13 cellular contexts compared by ENCODE assay signal in the genomic region with DNA sequence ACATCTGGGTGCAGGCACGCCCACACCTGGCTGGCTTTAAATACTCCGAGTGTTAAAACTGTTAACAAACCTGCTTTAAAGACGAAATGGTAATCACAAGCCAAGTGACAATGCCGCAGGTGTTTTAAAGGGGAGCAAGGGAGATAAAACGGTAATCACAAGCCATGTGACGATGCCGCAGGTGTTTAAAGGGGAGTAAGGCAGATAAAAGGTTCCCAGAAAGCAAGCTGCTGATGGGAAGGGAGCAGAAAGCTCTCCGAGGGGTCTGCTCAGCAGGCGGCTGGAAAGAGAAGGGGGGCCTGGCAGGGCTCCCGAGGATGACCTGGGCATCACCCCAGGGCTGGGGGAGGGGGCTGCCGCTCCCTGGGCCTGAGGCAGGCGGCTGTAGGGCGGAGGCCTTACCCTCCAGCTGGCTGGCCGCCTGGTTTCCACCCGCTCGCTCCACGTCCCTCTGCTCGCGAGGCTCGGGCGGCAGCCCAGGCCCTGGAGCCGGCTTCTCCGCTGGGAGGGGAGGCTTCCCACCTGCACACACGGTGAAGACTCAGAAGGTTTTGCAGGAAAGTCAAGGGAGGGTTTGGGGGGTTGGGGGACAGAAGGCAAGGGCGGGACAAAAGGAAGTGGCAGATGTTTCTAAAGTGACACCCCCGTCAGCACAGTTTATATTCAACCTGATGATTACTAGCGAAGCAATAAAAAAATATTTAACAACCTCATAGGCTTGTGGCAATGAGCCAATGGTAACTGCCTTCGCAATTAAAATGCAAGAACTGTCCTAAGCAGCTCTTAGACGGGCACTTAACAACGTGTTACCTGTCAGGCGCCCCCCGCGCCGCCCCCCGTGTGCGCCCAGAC. TPM values are rescaled to one million over a fixed set of nuclear protein-coding genes. Genes with fewer than 3 reads are reported as not detected.
DNase-seq lines count a peak whose midpoint lies in the region; TF ChIP-seq lines count a peak whose summit lies in the region.
"Had no signal": no experiment of that assay in that cellular context is flagged by ENCODE, and none has a peak within 500 bp of the region (broad histone marks: within the 10 kb centered on the region; RNA-seq: fewer than 3 reads in every experiment).

No MANE protein-coding gene starts in this region.

- WGBS in smooth muscle cell (ENCODE audit: low lambda C conversion rate) = 94% methylated on average over 36 of the region's 36 CpGs

- H3K27me3 Mint-ChIP-seq in glutamatergic neuron (ENCODE audit: unreplicated experiment) = peaks cover 36% of the 10 kb centered on the region
- H3K27me3 Mint-ChIP-seq in activated naive CD4-positive, alpha-beta T cell treated with anti-CD3 and anti-CD28 coated beads for 36 hours (ENCODE audit: low read depth) = no peaks in the 10 kb centered on the region
- H3K27me3 Mint-ChIP-seq: naive B cell had no signal

- no peak overlapping the region for H3K4me3 ChIP-seq in smooth muscle cell

- H3K4me1 ChIP-seq in smooth muscle cell (ENCODE audit: low read depth) = no peaks in the 10 kb centered on the region

- no peak overlapping the region for H3K4me2 ChIP-seq in smooth muscle cell

- peak; percentile 82 for DNase-seq in DMS153 (lab: John Stamatoyannopoulos, UW)
- peak; percentile 91 to 98 (median 96) for DNase-seq in NCI-H1417 (lab: John Stamatoyannopoulos, UW)
- peak; percentile 39 for DNase-seq in NCI-H526 treated with DMSO at 0.1 percent for 48 hours (lab: John Stamatoyannopoulos, UW)
- DNase-seq in glutamatergic neuron = peak; percentile 71
- no peak for DNase-seq in stimulated activated CD4-positive, alpha-beta T cell treated with anti-CD3 and anti-CD28 coated beads, Interleukin-15, amount 100 ng/mL, for 24 hours
- no peak for DNase-seq in T-helper 1 cell
- no peak for DNase-seq in smooth muscle cell (lab: John Stamatoyannopoulos, UW; ENCODE audit: unreplicated experiment)
- no peak for DNase-seq in activated naive CD4-positive, alpha-beta T cell treated with anti-CD3 and anti-CD28 coated beads for 36 hours
- DNase-seq: activated CD4-positive, alpha-beta T cell treated with anti-CD3 and anti-CD28 coated beads for 4 hours; MV-4-11; naive B cell; SW 1271 had no signal

- H3K4me1 Mint-ChIP-seq in glutamatergic neuron (ENCODE audit: low read depth, unreplicated experiment) = peaks cover 37% of the 10 kb centered on the region
- peaks cover 5% of the 10 kb centered on the region for H3K4me1 Mint-ChIP-seq in activated naive CD4-positive, alpha-beta T cell treated with anti-CD3 and anti-CD28 coated beads for 36 hours (ENCODE audit: low read depth)

- H4K20me1 ChIP-seq in smooth muscle cell (ENCODE audit: low read depth) = peaks cover 23% of the 10 kb centered on the region

- H2AFZ ChIP-seq in smooth muscle cell (ENCODE audit: low read depth) = no peak overlapping the region

- no peaks in the 10 kb centered on the region for H3K27me3 ChIP-seq in smooth muscle cell (ENCODE audit: low read depth)

- no peak for TF ChIP-seq CTCF in glutamatergic neuron (IDR thresholded peaks at IDR 0.05; ENCODE audit: partially characterized antibody, unreplicated experiment)
- no peak for TF ChIP-seq CTCF in smooth muscle cell (IDR thresholded peaks at IDR 0.05; ENCODE audit: borderline replicate concordance, insufficient read depth, poor library complexity, severe bottlenecking)

- no peak overlapping the region for H3K9ac ChIP-seq in smooth muscle cell (ENCODE audit: low read depth)

- H3K9me3 ChIP-seq in smooth muscle cell (replicated peaks; ENCODE audit: low read depth) = no peaks in the 10 kb centered on the region

- H3K27ac Mint-ChIP-seq in glutamatergic neuron (ENCODE audit: unreplicated experiment) = peak overlapping the region; percentile 100
- H3K27ac Mint-ChIP-seq in activated naive CD4-positive, alpha-beta T cell treated with anti-CD3 and anti-CD28 coated beads for 36 hours = no peak overlapping the region

- H3K79me2 ChIP-seq in smooth muscle cell (ENCODE audit: low read depth) = no peaks in the 10 kb centered on the region

- H3F3A ChIP-seq in smooth muscle cell (ENCODE audit: low read depth) = no peaks in the 10 kb centered on the region

- H3K27ac ChIP-seq in smooth muscle cell (ENCODE audit: low read depth) = no peak overlapping the region
- H3K27ac ChIP-seq: C4-2B had no signal

- intact Hi-C loops in activated naive CD4-positive, alpha-beta T cell treated with anti-CD3 and anti-CD28 coated beads for 36 hours (cut with micrococcal nuclease) = loop anchor here (10.0 kb wide), 1 partner anchor 143 kb away; a partner anchor contains a TSS

- CTCF ChIA-PET in activated naive CD4-positive, alpha-beta T cell treated with anti-CD3 and anti-CD28 coated beads for 36 hours (lab: Charles Lee) = no interaction called here

- H3K36me3 Mint-ChIP-seq in glutamatergic neuron (ENCODE audit: unreplicated experiment) = no peaks in the 10 kb centered on the region
- peaks cover 9% of the 10 kb centered on the region for H3K36me3 Mint-ChIP-seq in activated naive CD4-positive, alpha-beta T cell treated with anti-CD3 and anti-CD28 coated beads for 36 hours (ENCODE audit: low read depth)

- H3K4me3 Mint-ChIP-seq in glutamatergic neuron (ENCODE audit: unreplicated experiment) = peak overlapping the region; percentile 76
- H3K4me3 Mint-ChIP-seq in activated naive CD4-positive, alpha-beta T cell treated with anti-CD3 and anti-CD28 coated beads for 36 hours = no peak overlapping the region
- H3K4me3 Mint-ChIP-seq: naive B cell had no signal

- H3K9me3 Mint-ChIP-seq in glutamatergic neuron (ENCODE audit: unreplicated experiment) = peaks cover 30% of the 10 kb centered on the region
- no peaks in the 10 kb centered on the region for H3K9me3 Mint-ChIP-seq in activated naive CD4-positive, alpha-beta T cell treated with anti-CD3 and anti-CD28 coated beads for 36 hours
- H3K9me3 Mint-ChIP-seq: naive B cell had no signal

- H3K36me3 ChIP-seq in smooth muscle cell (ENCODE audit: low read depth) = no peaks in the 10 kb centered on the region

RNA-seq across cellular contexts. Expression of a gene that starts 12.2 kb away (rescaled TPM):
- total RNA-seq in glutamatergic neuron (ENCODE audit: unreplicated experiment) = 31.5 TPM
- total RNA-seq in smooth muscle cell = 50.2 and 60.6 TPM in 2 replicates
- polyA plus RNA-seq in smooth muscle cell = 111 and 141 TPM in 2 replicates
- 10 to 100 TPM; 75.7 to 77.0 TPM for total RNA-seq in activated naive CD4-positive, alpha-beta T cell treated with anti-CD3 and anti-CD28 coated beads for 36 hours

RNA-seq across cellular contexts. Expression of a gene that starts 12.5 kb away (rescaled TPM):
- total RNA-seq in glutamatergic neuron (ENCODE audit: unreplicated experiment) (85.7 TPM), smooth muscle cell (9.5 and 9.8 TPM in 2 replicates)
- 18.6 and 23.4 TPM in 2 replicates for polyA plus RNA-seq in smooth muscle cell
- 10 to 100 TPM; 21.7 to 25.9 TPM for total RNA-seq in activated naive CD4-positive, alpha-beta T cell treated with anti-CD3 and anti-CD28 coated beads for 36 hours

RNA-seq across cellular contexts. Expression of a gene that starts 28.6 kb away (rescaled TPM):
- total RNA-seq in glutamatergic neuron (ENCODE audit: unreplicated experiment) (35.1 TPM), smooth muscle cell (3.0 and 4.6 TPM in 2 replicates)
- 13.4 and 17.6 TPM in 2 replicates for polyA plus RNA-seq in smooth muscle cell
- total RNA-seq in activated naive CD4-positive, alpha-beta T cell treated with anti-CD3 and anti-CD28 coated beads for 36 hours = 1 to 10 TPM; 9.4 to 9.8 TPM

RNA-seq across cellular contexts. Expression of a gene that starts 43.8 kb away (rescaled TPM):
- total RNA-seq in glutamatergic neuron (ENCODE audit: unreplicated experiment) (92.4 TPM), smooth muscle cell (61.4 and 61.6 TPM in 2 replicates)
- 97.1 and 98.4 TPM in 2 replicates for polyA plus RNA-seq in smooth muscle cell
- 10 to 100 TPM; 29.1 to 31.9 TPM for total RNA-seq in activated naive CD4-positive, alpha-beta T cell treated with anti-CD3 and anti-CD28 coated beads for 36 hours

Comparison
In these comparisons a context has a peak if more than half of its experiments do, and no peak if none do; other contexts are left out.
1. DNase-seq: peak in DMS153 (single experiment), NCI-H1417 (3 of 3), NCI-H526 treated with DMSO at 0.1 percent for 48 hours (single experiment) and glutamatergic neuron (single experiment); none in stimulated activated CD4-positive, alpha-beta T cell treated with anti-CD3 and anti-CD28 coated beads, Interleukin-15, amount 100 ng/mL, for 24 hours (single experiment), T-helper 1 cell (0 of 5), smooth muscle cell (single experiment) and activated naive CD4-positive, alpha-beta T cell treated with anti-CD3 and anti-CD28 coated beads for 36 hours (single experiment).